1 cellular context compared by ENCODE assay signal in the genomic region with DNA sequence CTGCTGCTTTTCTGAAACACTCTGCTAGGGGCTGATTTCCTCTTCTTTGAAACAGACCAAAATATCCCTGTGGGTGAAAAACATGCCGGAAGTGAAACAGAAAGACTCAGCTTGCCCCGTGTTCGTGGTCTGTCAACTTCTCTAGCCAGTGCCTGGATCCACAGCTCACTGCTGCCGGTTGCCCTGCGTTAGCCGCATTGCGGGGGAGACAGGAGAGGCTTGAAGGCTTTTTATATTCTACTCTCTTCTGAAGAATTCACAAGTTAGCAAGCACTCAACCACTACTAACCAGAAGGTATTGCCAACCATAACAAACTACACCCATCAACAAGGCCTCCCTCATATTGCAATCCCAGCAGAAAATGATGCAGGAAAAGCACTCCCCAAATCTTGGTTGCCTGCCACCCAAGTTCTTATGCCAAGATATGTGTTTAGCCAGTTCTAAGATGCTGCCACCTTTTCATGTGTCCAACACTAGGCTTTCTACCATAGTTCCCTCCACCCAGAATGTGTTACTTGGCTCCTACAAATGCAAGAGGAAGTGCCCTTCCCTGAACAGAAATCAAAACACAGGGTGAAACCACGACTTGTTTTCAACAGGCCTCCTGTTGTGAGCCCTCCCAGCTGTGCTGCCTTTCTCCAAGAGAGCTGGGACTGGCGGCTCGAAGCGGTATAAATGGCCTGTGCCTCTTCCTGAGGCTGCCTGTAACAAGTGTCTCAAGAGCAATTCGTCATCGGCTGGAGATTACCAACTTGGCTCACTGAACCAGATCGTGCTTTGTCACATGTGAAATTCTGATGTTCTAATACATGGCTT.
TF ChIP-seq lines count a peak whose summit lies in the region.

No MANE protein-coding gene starts in this region.

TF ChIP-seq in GM12878, 131 proteins besides CTCF, POLR2A, EP300 and RAD21 (continued from another document and continues in another):
- TF ChIP-seq, protein P1, sequence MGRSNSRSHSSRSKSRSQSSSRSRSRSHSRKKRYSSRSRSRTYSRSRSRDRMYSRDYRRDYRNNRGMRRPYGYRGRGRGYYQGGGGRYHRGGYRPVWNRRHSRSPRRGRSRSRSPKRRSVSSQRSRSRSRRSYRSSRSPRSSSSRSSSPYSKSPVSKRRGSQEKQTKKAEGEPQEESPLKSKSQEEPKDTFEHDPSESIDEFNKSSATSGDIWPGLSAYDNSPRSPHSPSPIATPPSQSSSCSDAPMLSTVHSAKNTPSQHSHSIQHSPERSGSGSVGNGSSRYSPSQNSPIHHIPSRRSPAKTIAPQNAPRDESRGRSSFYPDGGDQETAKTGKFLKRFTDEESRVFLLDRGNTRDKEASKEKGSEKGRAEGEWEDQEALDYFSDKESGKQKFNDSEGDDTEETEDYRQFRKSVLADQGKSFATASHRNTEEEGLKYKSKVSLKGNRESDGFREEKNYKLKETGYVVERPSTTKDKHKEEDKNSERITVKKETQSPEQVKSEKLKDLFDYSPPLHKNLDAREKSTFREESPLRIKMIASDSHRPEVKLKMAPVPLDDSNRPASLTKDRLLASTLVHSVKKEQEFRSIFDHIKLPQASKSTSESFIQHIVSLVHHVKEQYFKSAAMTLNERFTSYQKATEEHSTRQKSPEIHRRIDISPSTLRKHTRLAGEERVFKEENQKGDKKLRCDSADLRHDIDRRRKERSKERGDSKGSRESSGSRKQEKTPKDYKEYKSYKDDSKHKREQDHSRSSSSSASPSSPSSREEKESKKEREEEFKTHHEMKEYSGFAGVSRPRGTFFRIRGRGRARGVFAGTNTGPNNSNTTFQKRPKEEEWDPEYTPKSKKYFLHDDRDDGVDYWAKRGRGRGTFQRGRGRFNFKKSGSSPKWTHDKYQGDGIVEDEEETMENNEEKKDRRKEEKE (IDR thresholded peaks at IDR 0.05), result no peak
- TF ChIP-seq, protein P2, sequence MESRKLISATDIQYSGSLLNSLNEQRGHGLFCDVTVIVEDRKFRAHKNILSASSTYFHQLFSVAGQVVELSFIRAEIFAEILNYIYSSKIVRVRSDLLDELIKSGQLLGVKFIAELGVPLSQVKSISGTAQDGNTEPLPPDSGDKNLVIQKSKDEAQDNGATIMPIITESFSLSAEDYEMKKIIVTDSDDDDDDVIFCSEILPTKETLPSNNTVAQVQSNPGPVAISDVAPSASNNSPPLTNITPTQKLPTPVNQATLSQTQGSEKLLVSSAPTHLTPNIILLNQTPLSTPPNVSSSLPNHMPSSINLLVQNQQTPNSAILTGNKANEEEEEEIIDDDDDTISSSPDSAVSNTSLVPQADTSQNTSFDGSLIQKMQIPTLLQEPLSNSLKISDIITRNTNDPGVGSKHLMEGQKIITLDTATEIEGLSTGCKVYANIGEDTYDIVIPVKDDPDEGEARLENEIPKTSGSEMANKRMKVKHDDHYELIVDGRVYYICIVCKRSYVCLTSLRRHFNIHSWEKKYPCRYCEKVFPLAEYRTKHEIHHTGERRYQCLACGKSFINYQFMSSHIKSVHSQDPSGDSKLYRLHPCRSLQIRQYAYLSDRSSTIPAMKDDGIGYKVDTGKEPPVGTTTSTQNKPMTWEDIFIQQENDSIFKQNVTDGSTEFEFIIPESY (IDR thresholded peaks at IDR 0.05), result no peak
- TF ChIP-seq RCOR1 (conservative IDR thresholded peaks at IDR 0.05; ENCODE audit: low read depth, low read length) (no peak), MTA2 (IDR thresholded peaks at IDR 0.05; ENCODE audit: low read depth) (peak; percentile 22; the same call in 1 of the 2 replicates), ZNF384 (IDR thresholded peaks at IDR 0.05; ENCODE audit: borderline replicate concordance, low read depth, low read length) (no peak), SREBF1 (IDR thresholded peaks at IDR 0.05; ENCODE audit: low read length) (no peak), HCFC1 (IDR thresholded peaks at IDR 0.05; ENCODE audit: low read length) (no peak), JUND (IDR thresholded peaks at IDR 0.05; ENCODE audit: low read depth, low read length) (no peak), LARP7 (IDR thresholded peaks at IDR 0.05) (no peak), WRNIP1 (IDR thresholded peaks at IDR 0.05; ENCODE audit: borderline replicate concordance, low read depth, low read length) (no peak), ZBED1 (IDR thresholded peaks at IDR 0.05; ENCODE audit: borderline replicate concordance) (no peak), SPI1 (IDR thresholded peaks at IDR 0.05; ENCODE audit: borderline replicate concordance, insufficient read depth, low read depth, low read length) (peak; percentile 84), CBFB (IDR thresholded peaks at IDR 0.05; ENCODE audit: low read depth) (no peak), BRCA1 (IDR thresholded peaks at IDR 0.05; ENCODE audit: low read depth, low read length) (no peak), BHLHE40 (IDR thresholded peaks at IDR 0.05; ENCODE audit: borderline replicate concordance in 1 of 2, low read depth in 2 of 2, low read length in 1 of 2) (0 out of 4 replicates have a peak, but pooled peaks of 1 of the 2 experiments have one; percentile 25), EZH2 (IDR thresholded peaks at IDR 0.05; ENCODE audit: borderline replicate concordance, control insufficient read depth, low read depth, low read length) (no peak), TCF12 (IDR thresholded peaks at IDR 0.05; ENCODE audit: low read depth, low read length) (peak; percentile 86), STAT1 (conservative IDR thresholded peaks at IDR 0.05) (no peak), FOXM1 (IDR thresholded peaks at IDR 0.05; ENCODE audit: low read depth, low read length) (peak; percentile 52; the same call in 1 of the 2 replicates), MEF2A (IDR thresholded peaks at IDR 0.05; ENCODE audit: insufficient read depth, low read depth, low read length) (peak; percentile 81), SIX5 (IDR thresholded peaks at IDR 0.05; ENCODE audit: low read depth, low read length, severe bottlenecking) (no peak), STAT3 (IDR thresholded peaks at IDR 0.05; ENCODE audit: low read depth, low read length) (no peak), POLR2AphosphoS2 (IDR thresholded peaks at IDR 0.05; ENCODE audit: low read depth, low read length) (no peak), TARDBP (IDR thresholded peaks at IDR 0.05; ENCODE audit: borderline replicate concordance) (no peak)
- TF ChIP-seq, protein P3, sequence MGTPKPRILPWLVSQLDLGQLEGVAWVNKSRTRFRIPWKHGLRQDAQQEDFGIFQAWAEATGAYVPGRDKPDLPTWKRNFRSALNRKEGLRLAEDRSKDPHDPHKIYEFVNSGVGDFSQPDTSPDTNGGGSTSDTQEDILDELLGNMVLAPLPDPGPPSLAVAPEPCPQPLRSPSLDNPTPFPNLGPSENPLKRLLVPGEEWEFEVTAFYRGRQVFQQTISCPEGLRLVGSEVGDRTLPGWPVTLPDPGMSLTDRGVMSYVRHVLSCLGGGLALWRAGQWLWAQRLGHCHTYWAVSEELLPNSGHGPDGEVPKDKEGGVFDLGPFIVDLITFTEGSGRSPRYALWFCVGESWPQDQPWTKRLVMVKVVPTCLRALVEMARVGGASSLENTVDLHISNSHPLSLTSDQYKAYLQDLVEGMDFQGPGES (IDR thresholded peaks at IDR 0.05), result no peak
- TF ChIP-seq, protein P4, sequence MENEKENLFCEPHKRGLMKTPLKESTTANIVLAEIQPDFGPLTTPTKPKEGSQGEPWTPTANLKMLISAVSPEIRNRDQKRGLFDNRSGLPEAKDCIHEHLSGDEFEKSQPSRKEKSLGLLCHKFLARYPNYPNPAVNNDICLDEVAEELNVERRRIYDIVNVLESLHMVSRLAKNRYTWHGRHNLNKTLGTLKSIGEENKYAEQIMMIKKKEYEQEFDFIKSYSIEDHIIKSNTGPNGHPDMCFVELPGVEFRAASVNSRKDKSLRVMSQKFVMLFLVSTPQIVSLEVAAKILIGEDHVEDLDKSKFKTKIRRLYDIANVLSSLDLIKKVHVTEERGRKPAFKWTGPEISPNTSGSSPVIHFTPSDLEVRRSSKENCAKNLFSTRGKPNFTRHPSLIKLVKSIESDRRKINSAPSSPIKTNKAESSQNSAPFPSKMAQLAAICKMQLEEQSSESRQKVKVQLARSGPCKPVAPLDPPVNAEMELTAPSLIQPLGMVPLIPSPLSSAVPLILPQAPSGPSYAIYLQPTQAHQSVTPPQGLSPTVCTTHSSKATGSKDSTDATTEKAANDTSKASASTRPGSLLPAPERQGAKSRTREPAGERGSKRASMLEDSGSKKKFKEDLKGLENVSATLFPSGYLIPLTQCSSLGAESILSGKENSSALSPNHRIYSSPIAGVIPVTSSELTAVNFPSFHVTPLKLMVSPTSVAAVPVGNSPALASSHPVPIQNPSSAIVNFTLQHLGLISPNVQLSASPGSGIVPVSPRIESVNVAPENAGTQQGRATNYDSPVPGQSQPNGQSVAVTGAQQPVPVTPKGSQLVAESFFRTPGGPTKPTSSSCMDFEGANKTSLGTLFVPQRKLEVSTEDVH (IDR thresholded peaks at IDR 0.05; ENCODE audit: low read depth, partially characterized antibody), result no peak
- TF ChIP-seq, protein P5, sequence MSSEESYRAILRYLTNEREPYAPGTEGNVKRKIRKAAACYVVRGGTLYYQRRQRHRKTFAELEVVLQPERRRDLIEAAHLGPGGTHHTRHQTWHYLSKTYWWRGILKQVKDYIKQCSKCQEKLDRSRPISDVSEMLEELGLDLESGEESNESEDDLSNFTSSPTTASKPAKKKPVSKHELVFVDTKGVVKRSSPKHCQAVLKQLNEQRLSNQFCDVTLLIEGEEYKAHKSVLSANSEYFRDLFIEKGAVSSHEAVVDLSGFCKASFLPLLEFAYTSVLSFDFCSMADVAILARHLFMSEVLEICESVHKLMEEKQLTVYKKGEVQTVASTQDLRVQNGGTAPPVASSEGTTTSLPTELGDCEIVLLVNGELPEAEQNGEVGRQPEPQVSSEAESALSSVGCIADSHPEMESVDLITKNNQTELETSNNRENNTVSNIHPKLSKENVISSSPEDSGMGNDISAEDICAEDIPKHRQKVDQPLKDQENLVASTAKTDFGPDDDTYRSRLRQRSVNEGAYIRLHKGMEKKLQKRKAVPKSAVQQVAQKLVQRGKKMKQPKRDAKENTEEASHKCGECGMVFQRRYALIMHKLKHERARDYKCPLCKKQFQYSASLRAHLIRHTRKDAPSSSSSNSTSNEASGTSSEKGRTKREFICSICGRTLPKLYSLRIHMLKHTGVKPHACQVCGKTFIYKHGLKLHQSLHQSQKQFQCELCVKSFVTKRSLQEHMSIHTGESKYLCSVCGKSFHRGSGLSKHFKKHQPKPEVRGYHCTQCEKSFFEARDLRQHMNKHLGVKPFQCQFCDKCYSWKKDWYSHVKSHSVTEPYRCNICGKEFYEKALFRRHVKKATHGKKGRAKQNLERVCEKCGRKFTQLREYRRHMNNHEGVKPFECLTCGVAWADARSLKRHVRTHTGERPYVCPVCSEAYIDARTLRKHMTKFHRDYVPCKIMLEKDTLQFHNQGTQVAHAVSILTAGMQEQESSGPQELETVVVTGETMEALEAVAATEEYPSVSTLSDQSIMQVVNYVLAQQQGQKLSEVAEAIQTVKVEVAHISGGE (CRISPR knock-in tag; IDR thresholded peaks at IDR 0.05), result no peak
- TF ChIP-seq, protein P6, sequence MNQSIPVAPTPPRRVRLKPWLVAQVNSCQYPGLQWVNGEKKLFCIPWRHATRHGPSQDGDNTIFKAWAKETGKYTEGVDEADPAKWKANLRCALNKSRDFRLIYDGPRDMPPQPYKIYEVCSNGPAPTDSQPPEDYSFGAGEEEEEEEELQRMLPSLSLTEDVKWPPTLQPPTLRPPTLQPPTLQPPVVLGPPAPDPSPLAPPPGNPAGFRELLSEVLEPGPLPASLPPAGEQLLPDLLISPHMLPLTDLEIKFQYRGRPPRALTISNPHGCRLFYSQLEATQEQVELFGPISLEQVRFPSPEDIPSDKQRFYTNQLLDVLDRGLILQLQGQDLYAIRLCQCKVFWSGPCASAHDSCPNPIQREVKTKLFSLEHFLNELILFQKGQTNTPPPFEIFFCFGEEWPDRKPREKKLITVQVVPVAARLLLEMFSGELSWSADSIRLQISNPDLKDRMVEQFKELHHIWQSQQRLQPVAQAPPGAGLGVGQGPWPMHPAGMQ (IDR thresholded peaks at IDR 0.05; ENCODE audit: borderline replicate concordance), result no peak
- TF ChIP-seq, protein P7, sequence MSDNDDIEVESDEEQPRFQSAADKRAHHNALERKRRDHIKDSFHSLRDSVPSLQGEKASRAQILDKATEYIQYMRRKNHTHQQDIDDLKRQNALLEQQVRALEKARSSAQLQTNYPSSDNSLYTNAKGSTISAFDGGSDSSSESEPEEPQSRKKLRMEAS (IDR thresholded peaks at IDR 0.05; ENCODE audit: low read depth, low read length), result no peak
- TF ChIP-seq, protein P8, sequence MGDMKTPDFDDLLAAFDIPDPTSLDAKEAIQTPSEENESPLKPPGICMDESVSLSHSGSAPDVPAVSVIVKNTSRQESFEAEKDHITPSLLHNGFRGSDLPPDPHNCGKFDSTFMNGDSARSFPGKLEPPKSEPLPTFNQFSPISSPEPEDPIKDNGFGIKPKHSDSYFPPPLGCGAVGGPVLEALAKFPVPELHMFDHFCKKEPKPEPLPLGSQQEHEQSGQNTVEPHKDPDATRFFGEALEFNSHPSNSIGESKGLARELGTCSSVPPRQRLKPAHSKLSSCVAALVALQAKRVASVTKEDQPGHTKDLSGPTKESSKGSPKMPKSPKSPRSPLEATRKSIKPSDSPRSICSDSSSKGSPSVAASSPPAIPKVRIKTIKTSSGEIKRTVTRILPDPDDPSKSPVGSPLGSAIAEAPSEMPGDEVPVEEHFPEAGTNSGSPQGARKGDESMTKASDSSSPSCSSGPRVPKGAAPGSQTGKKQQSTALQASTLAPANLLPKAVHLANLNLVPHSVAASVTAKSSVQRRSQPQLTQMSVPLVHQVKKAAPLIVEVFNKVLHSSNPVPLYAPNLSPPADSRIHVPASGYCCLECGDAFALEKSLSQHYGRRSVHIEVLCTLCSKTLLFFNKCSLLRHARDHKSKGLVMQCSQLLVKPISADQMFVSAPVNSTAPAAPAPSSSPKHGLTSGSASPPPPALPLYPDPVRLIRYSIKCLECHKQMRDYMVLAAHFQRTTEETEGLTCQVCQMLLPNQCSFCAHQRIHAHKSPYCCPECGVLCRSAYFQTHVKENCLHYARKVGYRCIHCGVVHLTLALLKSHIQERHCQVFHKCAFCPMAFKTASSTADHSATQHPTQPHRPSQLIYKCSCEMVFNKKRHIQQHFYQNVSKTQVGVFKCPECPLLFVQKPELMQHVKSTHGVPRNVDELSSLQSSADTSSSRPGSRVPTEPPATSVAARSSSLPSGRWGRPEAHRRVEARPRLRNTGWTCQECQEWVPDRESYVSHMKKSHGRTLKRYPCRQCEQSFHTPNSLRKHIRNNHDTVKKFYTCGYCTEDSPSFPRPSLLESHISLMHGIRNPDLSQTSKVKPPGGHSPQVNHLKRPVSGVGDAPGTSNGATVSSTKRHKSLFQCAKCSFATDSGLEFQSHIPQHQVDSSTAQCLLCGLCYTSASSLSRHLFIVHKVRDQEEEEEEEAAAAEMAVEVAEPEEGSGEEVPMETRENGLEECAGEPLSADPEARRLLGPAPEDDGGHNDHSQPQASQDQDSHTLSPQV (IDR thresholded peaks at IDR 0.05), result no peak
- TF ChIP-seq, protein P9, sequence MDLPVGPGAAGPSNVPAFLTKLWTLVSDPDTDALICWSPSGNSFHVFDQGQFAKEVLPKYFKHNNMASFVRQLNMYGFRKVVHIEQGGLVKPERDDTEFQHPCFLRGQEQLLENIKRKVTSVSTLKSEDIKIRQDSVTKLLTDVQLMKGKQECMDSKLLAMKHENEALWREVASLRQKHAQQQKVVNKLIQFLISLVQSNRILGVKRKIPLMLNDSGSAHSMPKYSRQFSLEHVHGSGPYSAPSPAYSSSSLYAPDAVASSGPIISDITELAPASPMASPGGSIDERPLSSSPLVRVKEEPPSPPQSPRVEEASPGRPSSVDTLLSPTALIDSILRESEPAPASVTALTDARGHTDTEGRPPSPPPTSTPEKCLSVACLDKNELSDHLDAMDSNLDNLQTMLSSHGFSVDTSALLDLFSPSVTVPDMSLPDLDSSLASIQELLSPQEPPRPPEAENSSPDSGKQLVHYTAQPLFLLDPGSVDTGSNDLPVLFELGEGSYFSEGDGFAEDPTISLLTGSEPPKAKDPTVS (IDR thresholded peaks at IDR 0.05; ENCODE audit: low read depth, low read length), result no peak
